Comparison of ENCODE assay signal across 15 cellular contexts in genomic region chr15:31498756-31499155, GRCh38.
DNase-seq lines count a peak whose midpoint lies in the region; ATAC-seq and TF ChIP-seq lines count a peak whose summit lies in the region.
"Had no signal": no experiment of that assay in that cellular context is flagged by ENCODE, and none has a peak within 500 bp of the region (broad histone marks: within the 10 kb centered on the region; RNA-seq: fewer than 3 reads in every experiment).

No MANE protein-coding gene starts in this region.

- H3K9me3 ChIP-seq in esophagus muscularis mucosa: no peaks in the 10 kb centered on the region

- CTCF ChIA-PET in activated CD8-positive, alpha-beta memory T cell treated with anti-CD3 and anti-CD28 coated beads, Interleukin-2, amount 10 ng/mL, durations not matched to agents 7 days and 5 days (lab: Charles Lee): interaction anchor here (1.9 kb wide), 1 partner anchor 10 kb away, joined by 6 read pairs; no protein-coding TSS in a partner anchor

- TF ChIP-seq EP300 in esophagus muscularis mucosa (IDR thresholded peaks at IDR 0.05): no peak

- peak; percentile 25 for DNase-seq in activated CD8-positive, alpha-beta memory T cell treated with anti-CD3 and anti-CD28 coated beads, Interleukin-2, amount 10 ng/mL, durations not matched to agents 7 days and 5 days
- no peak for DNase-seq in activated CD8-positive, alpha-beta memory T cell treated with anti-CD3 and anti-CD28 coated beads, Interleukin-2, amount 50 U/mL, for 4 hours
- DNase-seq in esophagus muscularis mucosa (ENCODE audit: extremely low spot score) (peak; percentile 83), NCI-H2227 (lab: John Stamatoyannopoulos, UW; ENCODE audit: unreplicated experiment) (no peak), pons (ENCODE audit: low spot score) (no peak)
- DNase-seq: C1 segment of cervical spinal cord; Calu3; CD4-positive, alpha-beta T cell; DND-41; GDM1; GM23248; IMR-90 had no signal

- H3K36me3 ChIP-seq in esophagus muscularis mucosa: peaks cover 0 to 15% (median 5%) of the 10 kb centered on the region in 4 donors

- 93% methylated on average over 4 of the region's 4 CpGs for WGBS in esophagus muscularis mucosa

- no peak overlapping the region for H3K4me3 Mint-ChIP-seq in activated CD8-positive, alpha-beta memory T cell treated with anti-CD3 and anti-CD28 coated beads, Interleukin-2, amount 10 ng/mL, durations not matched to agents 7 days and 5 days
- H3K4me3 Mint-ChIP-seq: B cell; CD4-positive, alpha-beta T cell had no signal

- peaks cover 7% of the 10 kb centered on the region for H3K4me1 Mint-ChIP-seq in activated CD8-positive, alpha-beta memory T cell treated with anti-CD3 and anti-CD28 coated beads, Interleukin-2, amount 10 ng/mL, durations not matched to agents 7 days and 5 days
- H3K4me1 Mint-ChIP-seq: B cell had no signal

- H3K4me3 ChIP-seq in esophagus muscularis mucosa: no peak overlapping the region
- H3K4me3 ChIP-seq: GM23248 had no signal

- peak overlapping the region; percentile 64 for H3K27ac ChIP-seq in angular gyrus (ENCODE audit: low read depth, low read length)
- no peak overlapping the region for H3K27ac ChIP-seq in esophagus muscularis mucosa (replicated peaks in 1 of 4)
- peak overlapping the region; percentile 54 for H3K27ac ChIP-seq in temporal lobe (ENCODE audit: low read depth, low read length)
- H3K27ac ChIP-seq: GM23248 had no signal

- TF ChIP-seq CTCF in esophagus muscularis mucosa (IDR thresholded peaks at IDR 0.05): no peak

- H3K4me1 ChIP-seq in esophagus muscularis mucosa: peaks cover 0 to 8% (median 0%) of the 10 kb centered on the region in 4 donors

- no peaks in the 10 kb centered on the region for H3K27me3 Mint-ChIP-seq in activated CD8-positive, alpha-beta memory T cell treated with anti-CD3 and anti-CD28 coated beads, Interleukin-2, amount 10 ng/mL, durations not matched to agents 7 days and 5 days
- H3K27me3 Mint-ChIP-seq: B cell; CD4-positive, alpha-beta T cell had no signal

- H3K36me3 Mint-ChIP-seq in activated CD8-positive, alpha-beta memory T cell treated with anti-CD3 and anti-CD28 coated beads, Interleukin-2, amount 10 ng/mL, durations not matched to agents 7 days and 5 days: peaks cover under 1% of the 10 kb centered on the region

- no peaks in the 10 kb centered on the region for H3K27me3 ChIP-seq in esophagus muscularis mucosa

- no peaks in the 10 kb centered on the region for H3K9me3 Mint-ChIP-seq in activated CD8-positive, alpha-beta memory T cell treated with anti-CD3 and anti-CD28 coated beads, Interleukin-2, amount 10 ng/mL, durations not matched to agents 7 days and 5 days (ENCODE audit: low read depth)

- intact Hi-C loops in esophagus muscularis mucosa (cut with DNase I): loop anchor here (10.0 kb wide), 1 partner anchor 504 kb away; the partner anchor contains the start of gene MTMR10

- ATAC-seq in activated CD8-positive, alpha-beta memory T cell treated with anti-CD3 and anti-CD28 coated beads, Interleukin-2, amount 10 ng/mL, durations not matched to agents 7 days and 5 days: no peak

- no peak overlapping the region for H3K27ac Mint-ChIP-seq in activated CD8-positive, alpha-beta memory T cell treated with anti-CD3 and anti-CD28 coated beads, Interleukin-2, amount 10 ng/mL, durations not matched to agents 7 days and 5 days
- H3K27ac Mint-ChIP-seq: B cell; CD4-positive, alpha-beta T cell had no signal

- TF ChIP-seq POLR2A in esophagus muscularis mucosa (IDR thresholded peaks at IDR 0.05; ENCODE audit: low read depth): no peak

Comparison
In these comparisons a context has a peak if more than half of its experiments do, and no peak if none do; other contexts are left out.
1. DNase-seq: peak in activated CD8-positive, alpha-beta memory T cell treated with anti-CD3 and anti-CD28 coated beads, Interleukin-2, amount 10 ng/mL, durations not matched to agents 7 days and 5 days (single experiment) and esophagus muscularis mucosa (single experiment); none in activated CD8-positive, alpha-beta memory T cell treated with anti-CD3 and anti-CD28 coated beads, Interleukin-2, amount 50 U/mL, for 4 hours (single experiment), NCI-H2227 (single experiment) and pons (single experiment).
2. H3K27ac ChIP-seq: peak in angular gyrus (single experiment) and temporal lobe (single experiment); none in esophagus muscularis mucosa (0 of 4).